27 cellular contexts compared by ENCODE assay signal in the genomic region with DNA sequence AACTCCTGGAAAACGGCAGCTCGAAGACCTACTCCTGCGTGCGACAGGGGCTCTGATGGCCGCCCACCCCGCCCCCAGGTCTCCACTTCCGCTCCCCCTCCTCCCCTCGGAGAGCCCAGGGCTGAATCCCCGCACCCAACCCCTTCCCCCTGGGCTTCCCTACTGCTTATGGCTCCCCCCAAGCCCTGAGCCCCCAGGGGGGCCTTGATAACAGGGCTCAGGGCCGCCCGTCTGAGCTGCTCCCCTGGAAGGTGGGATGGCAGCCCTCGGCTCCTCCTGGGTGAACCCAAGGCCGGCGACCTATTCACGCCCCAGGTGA. TPM values are rescaled to one million over a fixed set of nuclear protein-coding genes. Genes with fewer than 3 reads are reported as not detected.
"Had no signal": no experiment of that assay in that cellular context is flagged by ENCODE, and none has a peak within 500 bp of the region (broad histone marks: within the 10 kb centered on the region; RNA-seq: fewer than 3 reads in every experiment).

No MANE protein-coding gene starts in this region.

- H3K9me3 ChIP-seq: Peyer's patch had no signal

- H3K27me3 ChIP-seq: brain microvascular endothelial cell, cardiac muscle cell, Peyer's patch had no signal

- H3K4me3 ChIP-seq: cardiac muscle cell, Peyer's patch had no signal

- DNase-seq: activated CD4-positive, alpha-beta T cell treated with anti-CD3 and anti-CD28 coated beads for 4 hours; activated CD4-positive, alpha-beta T cell treated with anti-CD3 and anti-CD28 coated beads, Interleukin-2, amount 50 U/mL, for 48 hours; activated gamma-delta T cell treated with Interleukin-2 at 50 U/mL for 16 hours; activated naive CD4-positive, alpha-beta T cell treated with anti-CD3 and anti-CD28 coated beads, Interleukin-2, amount 10 ng/mL, durations not matched to agents 7 days and 5 days; activated naive CD8-positive, alpha-beta T cell treated with anti-CD3 and anti-CD28 coated beads for 36 hours; activated T-cell treated with anti-CD3 and anti-CD28 coated beads, Interleukin-2, amount 50 U/mL, for 4 hours; brain microvascular endothelial cell; IMR-90; Kasumi-1; KBM-7; NCI-H1105 treated with DMSO at 0.1 percent for 48 hours; NCI-H1436 treated with DMSO at 0.1 percent for 48 hours; NCI-H187; NCI-H2081; NCI-H510A treated with DMSO at 0.1 percent for 48 hours; NCI-H69; NK-92 treated with Interleukin-12 subunit alpha and Interleukin-12 subunit beta, amount 100 ng/mL, for 24 hours; OCI-M1; SHP77 treated with DMSO at 0.1 percent for 48 hours; T-helper 1 cell had no signal

- H3K27ac ChIP-seq: brain microvascular endothelial cell, cardiac muscle cell, Peyer's patch, RWPE1 had no signal

- ATAC-seq: activated CD4-positive, CD25-positive, alpha-beta regulatory T cell treated with anti-CD3 and anti-CD28 coated beads, Interleukin-2, amount 50 U/mL, for 24 hours; activated T-cell treated with anti-CD3 and anti-CD28 coated beads, Interleukin-2, amount 50 U/mL, for 4 hours had no signal

- H3K36me3 ChIP-seq: brain microvascular endothelial cell, cardiac muscle cell, Peyer's patch had no signal

- H3K4me1 ChIP-seq: Peyer's patch had no signal

RNA-seq across cellular contexts. Expression of a gene that starts 30.4 kb away (rescaled TPM):
- total RNA-seq: activated naive CD8-positive, alpha-beta T cell treated with anti-CD3 and anti-CD28 coated beads for 36 hours; activated T-cell treated with anti-CD3 and anti-CD28 coated beads, Interleukin-2, amount 50 U/mL, for 4 hours; cardiac muscle cell; IMR-90; Peyer's patch; SK-MEL-5; T-helper 2 cell treated with Interferon-gamma antibody and Interleukin-4, amounts not matched to agents 100 ng/mL and 5 ng/mL, for 36 hours had no signal
- polyA plus RNA-seq: adipose tissue, cardiac muscle cell, IMR-90 had no signal

RNA-seq across cellular contexts. Expression of a gene that starts 47.4 kb away (rescaled TPM):
- total RNA-seq: activated naive CD8-positive, alpha-beta T cell treated with anti-CD3 and anti-CD28 coated beads for 36 hours; activated T-cell treated with anti-CD3 and anti-CD28 coated beads, Interleukin-2, amount 50 U/mL, for 4 hours; cardiac muscle cell; IMR-90; Peyer's patch; T-helper 2 cell treated with Interferon-gamma antibody and Interleukin-4, amounts not matched to agents 100 ng/mL and 5 ng/mL, for 36 hours had no signal
- polyA plus RNA-seq: adipose tissue, cardiac muscle cell, IMR-90 had no signal

RNA-seq across cellular contexts. Expression of a gene that starts 54.2 kb away (rescaled TPM):
- total RNA-seq: activated naive CD8-positive, alpha-beta T cell treated with anti-CD3 and anti-CD28 coated beads for 36 hours; activated T-cell treated with anti-CD3 and anti-CD28 coated beads, Interleukin-2, amount 50 U/mL, for 4 hours; cardiac muscle cell; IMR-90; Peyer's patch; SK-MEL-5; T-helper 2 cell treated with Interferon-gamma antibody and Interleukin-4, amounts not matched to agents 100 ng/mL and 5 ng/mL, for 36 hours had no signal
- polyA plus RNA-seq: IMR-90 had no signal
